Comparison of ENCODE assay signal across 15 cellular contexts in genomic region chr9:13083973-13084528, GRCh38.
DNase-seq lines count a peak whose midpoint lies in the region; ATAC-seq, FAIRE-seq and TF ChIP-seq lines count a peak whose summit lies in the region.
"Had no signal": no experiment of that assay in that cellular context is flagged by ENCODE, and none has a peak within 500 bp of the region (broad histone marks: within the 10 kb centered on the region; RNA-seq: fewer than 3 reads in every experiment).

No MANE protein-coding gene starts in this region.

- no peaks in the 10 kb centered on the region for H3K79me2 ChIP-seq in GM23248 (ENCODE audit: insufficient read depth)
- H3K79me2 ChIP-seq in trophoblast cell (ENCODE audit: control insufficient read depth, insufficient read depth, low read length, poor library complexity) = no peaks in the 10 kb centered on the region
- H3K79me2 ChIP-seq in HepG2 (ENCODE audit: insufficient read depth, low read length) = no peaks in the 10 kb centered on the region

- no peak for FAIRE-seq in HepG2 (lab: Jason Lieb, UNC)

- H3K4me3 ChIP-seq in GM23248 (no peak overlapping the region), trophoblast cell (ENCODE audit: low read depth, low read length) (no peak overlapping the region), HepG2 (replicated peaks in 1 of 3; ENCODE audit: insufficient read depth in 1 of 3, low read depth in 2 of 3, low read length in 3 of 3) (no peak overlapping the region)
- H3K4me3 ChIP-seq: colonic mucosa, skin epidermis had no signal

- H3K9ac ChIP-seq in GM23248 (no peak overlapping the region), trophoblast cell (ENCODE audit: low read length) (no peak overlapping the region), HepG2 (ENCODE audit: insufficient read depth, low read depth, low read length) (no peak overlapping the region)

- intact Hi-C loops in HepG2 (cut with micrococcal nuclease; ENCODE audit: unreplicated experiment) (no loop called here), sciatic nerve (cut with DNase I) (loop anchor here (10.0 kb wide), 1 partner anchor 359 kb away; no protein-coding TSS in a partner anchor)

- H3K18ac ChIP-seq in trophoblast cell (ENCODE audit: low read length) = no peak overlapping the region

- ATAC-seq in HepG2 (no peak), GM19397 (IDR thresholded peaks at IDR 0.05; ENCODE audit: unreplicated experiment) (no peak), sciatic nerve (no peak)
- ATAC-seq: left cardiac atrium, Panc1 had no signal

- WGBS in GM23248 (ENCODE audit: low coverage in 1 of 2, low lambda C conversion rate in 2 of 2, missing lambda C conversion rate in 2 of 2), 2 experiments = 0% methylated on average over 1 of the region's 1 CpG
- WGBS in trophoblast cell (ENCODE audit: extremely low coverage, insufficient coverage, insufficient read length) = no CpG with 5 or more reads among the region's 1 CpG
- 0% methylated on average over 1 of the region's 1 CpG for WGBS in HepG2 (ENCODE audit: low lambda C conversion rate)

- H4K20me1 ChIP-seq in GM23248 (ENCODE audit: insufficient read depth) (no peaks in the 10 kb centered on the region), HepG2 (ENCODE audit: insufficient read depth, low read length) (no peaks in the 10 kb centered on the region)

- no peak overlapping the region for H4K8ac ChIP-seq in trophoblast cell (ENCODE audit: low read depth, low read length)

- CTCF ChIA-PET in HepG2 (lab: Yijun Ruan, JAX; ENCODE audit: low intra/inter-chr PET ratio, low total read pairs) = no interaction called here

- peak overlapping the region; percentile 40 for H2BK5ac ChIP-seq in trophoblast cell (ENCODE audit: low read depth, low read length, poor library complexity)

- peak; percentile 66 for DNase-seq in GM23248
- DNase-seq in RPMI7951 (ENCODE audit: low read depth) = peak; percentile 18
- peak; percentile 46 for DNase-seq in epithelial cell of prostate (ENCODE audit: low read depth, low spot score)
- no peak for DNase-seq in trophoblast cell
- DNase-seq in HepG2 (ENCODE audit: low spot score) = no peak
- DNase-seq in sciatic nerve (ENCODE audit: low spot score) = no peak
- no peak for DNase-seq in SIG-M5 treated with dmso at 0.1 percent for 504 hours (lab: John Stamatoyannopoulos, UW; ENCODE audit: unreplicated experiment)
- DNase-seq: activated naive CD4-positive, alpha-beta T cell treated with anti-CD3 and anti-CD28 coated beads for 36 hours; CD8-positive, alpha-beta memory T cell; colonic mucosa; left cardiac atrium; naive B cell had no signal

- no peak for TF ChIP-seq EP300 in HepG2 (IDR thresholded peaks at IDR 0.05; ENCODE audit: low read depth in 2 of 2, low read length in 2 of 2)
- no peak for TF ChIP-seq EP300 in HepG2 (CRISPR knock-in tag; IDR thresholded peaks at IDR 0.05; ENCODE audit: borderline replicate concordance)

- no peak for TF ChIP-seq POLR2A in HepG2 (IDR thresholded peaks at IDR 0.05; ENCODE audit: insufficient read depth in 1 of 2, low read depth in 2 of 2, low read length in 2 of 2)

- H3K4me2 ChIP-seq in GM23248 (ENCODE audit: unreplicated experiment) = peak overlapping the region; percentile 19
- no peak overlapping the region for H3K4me2 ChIP-seq in trophoblast cell (ENCODE audit: low read length)
- no peak overlapping the region for H3K4me2 ChIP-seq in HepG2 (ENCODE audit: low read depth, low read length)

- no peaks in the 10 kb centered on the region for H3K9me2 ChIP-seq in GM23248 (ENCODE audit: insufficient read depth)

- TF ChIP-seq RAD21 in HepG2 (CRISPR knock-in tag; IDR thresholded peaks at IDR 0.05) = no peak

- no peak for TF ChIP-seq CTCF in HepG2 (CRISPR knock-in tag; IDR thresholded peaks at IDR 0.05)

- H3K27ac ChIP-seq in GM23248 (no peak overlapping the region), epithelial cell of prostate (peak overlapping the region; percentile 26), trophoblast cell (ENCODE audit: low read depth, low read length) (peak overlapping the region; percentile 86), HepG2 (ENCODE audit: extremely low read length, insufficient read depth, low read length) (no peak overlapping the region)
- H3K27ac ChIP-seq: colonic mucosa had no signal

- no peak overlapping the region for H2BK120ac ChIP-seq in trophoblast cell (ENCODE audit: insufficient read depth, low read length, poor library complexity)

- no peak overlapping the region for H2AFZ ChIP-seq in GM23248
- no peak overlapping the region for H2AFZ ChIP-seq in trophoblast cell (ENCODE audit: insufficient read depth, low read length, poor library complexity)
- H2AFZ ChIP-seq in HepG2 (ENCODE audit: low read length) = no peak overlapping the region

- H3K4ac ChIP-seq in trophoblast cell (ENCODE audit: low read depth, low read length) = no peak overlapping the region

- POLR2A ChIA-PET in HepG2 (lab: Yijun Ruan, JAX) = no interaction called here

- peaks cover 12% of the 10 kb centered on the region for H3K79me1 ChIP-seq in trophoblast cell (ENCODE audit: low read length)

- H3K27me3 ChIP-seq in GM23248 (replicated peaks; ENCODE audit: insufficient read depth) (no peaks in the 10 kb centered on the region), trophoblast cell (ENCODE audit: insufficient read depth, low read length) (no peaks in the 10 kb centered on the region), HepG2 (ENCODE audit: control insufficient read depth in 1 of 2, insufficient read depth in 2 of 2, low read length in 2 of 2) (no peaks in the 10 kb centered on the region)
- H3K27me3 ChIP-seq: colonic mucosa had no signal

- no TSS peak for BruUV-seq in HepG2 (replicated peaks; lab: Mats Ljungman, UMichigan)

- H3K14ac ChIP-seq in trophoblast cell (ENCODE audit: low read length) = no peak overlapping the region

- H3K9me3 ChIP-seq in GM23248 (ENCODE audit: low read depth) = no peaks in the 10 kb centered on the region
- no peaks in the 10 kb centered on the region for H3K9me3 ChIP-seq in trophoblast cell (ENCODE audit: insufficient read depth, low read depth, low read length)
- no peaks in the 10 kb centered on the region for H3K9me3 ChIP-seq in HepG2 (ENCODE audit: low read length)
- H3K9me3 ChIP-seq: colonic mucosa had no signal

- no peak overlapping the region for H2AK5ac ChIP-seq in trophoblast cell (ENCODE audit: low read length)

- in situ Hi-C loops in GM23248 (cut with MboI) (no loop called here), HepG2 (cut with HindIII; ENCODE audit: extremely low pct_ligation_motif_present, low pct_unique_long_range_greater_than_20kb) (no loop called here)

- H3K36me3 ChIP-seq in GM23248 (ENCODE audit: low read depth) = no peaks in the 10 kb centered on the region
- H3K36me3 ChIP-seq in trophoblast cell (ENCODE audit: control insufficient read depth in 1 of 2, insufficient read depth in 2 of 2, low read length in 2 of 2) = no peaks in the 10 kb centered on the region
- no peaks in the 10 kb centered on the region for H3K36me3 ChIP-seq in HepG2 (replicated peaks in 1 of 2; ENCODE audit: control insufficient read depth in 1 of 2, insufficient read depth in 2 of 2, low read length in 2 of 2)
- H3K36me3 ChIP-seq: colonic mucosa had no signal

- H4K12ac ChIP-seq in trophoblast cell (ENCODE audit: low read depth, low read length) = no peak overlapping the region

- H3K4me1 ChIP-seq in GM23248 (ENCODE audit: insufficient read depth) (peaks cover 11% of the 10 kb centered on the region), trophoblast cell (ENCODE audit: control insufficient read depth in 1 of 2, insufficient read depth in 2 of 2, low read length in 2 of 2) (peaks cover 0 to 2% of the 10 kb centered on the region in 2 experiments), HepG2 (ENCODE audit: insufficient read depth, low read length) (no peaks in the 10 kb centered on the region)
- H3K4me1 ChIP-seq: colonic mucosa had no signal

- no peak overlapping the region for H4K91ac ChIP-seq in trophoblast cell (ENCODE audit: low read depth, low read length)

- H3F3A ChIP-seq in GM23248 (ENCODE audit: insufficient read depth) = peaks cover 11% of the 10 kb centered on the region; the same call in 1 of the 2 replicates

- no peak overlapping the region for H3K23ac ChIP-seq in trophoblast cell (ENCODE audit: low read length)

- no peak overlapping the region for H2BK12ac ChIP-seq in trophoblast cell (ENCODE audit: low read length)

TF ChIP-seq in HepG2, 621 proteins besides CTCF, POLR2A, EP300 and RAD21 (continues in another document):
- TF ChIP-seq ZNF547 (CRISPR knock-in tag; IDR thresholded peaks at IDR 0.05) (no peak), ATF7-NPFF (CRISPR knock-in tag; IDR thresholded peaks at IDR 0.05; ENCODE audit: low read depth) (no peak), ZNF333 (CRISPR knock-in tag; IDR thresholded peaks at IDR 0.05; ENCODE audit: borderline replicate concordance) (no peak), MLXIP (CRISPR knock-in tag; IDR thresholded peaks at IDR 0.05; ENCODE audit: borderline replicate concordance) (no peak), ZSCAN5A (CRISPR knock-in tag; IDR thresholded peaks at IDR 0.05; ENCODE audit: borderline replicate concordance) (no peak)

Comparison
In these comparisons a context has a peak if more than half of its experiments do, and no peak if none do; other contexts are left out.
1. DNase-seq: peak in GM23248 (single experiment), RPMI7951 (single experiment) and epithelial cell of prostate (single experiment); none in trophoblast cell (0 of 2), HepG2 (single experiment), sciatic nerve (single experiment) and SIG-M5 treated with dmso at 0.1 percent for 504 hours (single experiment).
2. H3K27ac ChIP-seq: peak in epithelial cell of prostate (single experiment) and trophoblast cell (single experiment); none in GM23248 (single experiment) and HepG2 (single experiment).